ENCODE assay signal across 19 cellular contexts in genomic region chr5:35030426-35030825, GRCh38. TPM values are rescaled to one million over a fixed set of nuclear protein-coding genes. Genes with fewer than 3 reads are reported as not detected.
DNase-seq lines count a peak whose midpoint lies in the region; ATAC-seq and TF ChIP-seq lines count a peak whose summit lies in the region.
"Had no signal": no experiment of that assay in that cellular context is flagged by ENCODE, and none has a peak within 500 bp of the region (broad histone marks: within the 10 kb centered on the region; RNA-seq: fewer than 3 reads in every experiment).

No MANE protein-coding gene starts in this region.

- dilution Hi-C loops in IMR-90 (cut with HindIII; ENCODE audit: low sequenced_read_pairs, unreplicated experiment): no loop called here

- H4K8ac ChIP-seq in IMR-90 (ENCODE audit: low read depth in 2 of 2, low read length in 2 of 2): no peak overlapping the region

- ATAC-seq in IMR-90 (ENCODE audit: low read depth): no peak
- no peak for ATAC-seq in left lung
- ATAC-seq: right cardiac atrium had no signal

- no peak overlapping the region for H2BK20ac ChIP-seq in IMR-90 (ENCODE audit: low read depth, low read length)

- no peak overlapping the region for H3K9ac ChIP-seq in IMR-90 (ENCODE audit: low read depth, low read length)

- POLR2A ChIA-PET in IMR-90 (lab: Charles Lee; ENCODE audit: unreplicated experiment): no interaction called here
- POLR2A ChIA-PET in PC-9 (lab: Charles Lee; ENCODE audit: unreplicated experiment): no interaction called here

- no peak overlapping the region for H3K56ac ChIP-seq in IMR-90 (ENCODE audit: extremely low read depth, insufficient read depth, low read length)

- intact Hi-C loops in IMR-90 (cut with micrococcal nuclease) (no loop called here), PC-9 (cut with micrococcal nuclease; ENCODE audit: unreplicated experiment) (no loop called here), left lung (cut with DNase I) (no loop called here)

- no peaks in the 10 kb centered on the region for H3F3A ChIP-seq in PC-9 (ENCODE audit: insufficient read depth, low read depth)

- no peak overlapping the region for H2BK5ac ChIP-seq in IMR-90 (ENCODE audit: low read depth, low read length, poor library complexity, severe bottlenecking)

- H2AK5ac ChIP-seq in IMR-90 (ENCODE audit: low read depth, low read length): no peak overlapping the region

- H3K79me1 ChIP-seq in IMR-90 (ENCODE audit: low read depth in 1 of 2, low read length in 2 of 2): no peaks in the 10 kb centered on the region

- CTCF ChIA-PET in IMR-90 (lab: Yijun Ruan, JAX): no interaction called here
- CTCF ChIA-PET in PC-9 (lab: Charles Lee): no interaction called here

- no peak overlapping the region for H3K4ac ChIP-seq in IMR-90 (ENCODE audit: low read depth, low read length)

- H4K5ac ChIP-seq in IMR-90 (ENCODE audit: low read depth, low read length): no peak overlapping the region

- H4K91ac ChIP-seq in IMR-90 (ENCODE audit: insufficient read depth, low read depth, low read length): no peak overlapping the region

- BruUV-seq in IMR-90 (replicated peaks; lab: Mats Ljungman, UMichigan): no TSS peak
- BruUV-seq in PC-9 (replicated peaks; lab: Mats Ljungman, UMichigan): no TSS peak

- H2BK15ac ChIP-seq in IMR-90 (ENCODE audit: low read depth, low read length): no peak overlapping the region

- in situ Hi-C loops in IMR-90 (cut with MboI; ENCODE audit: low sequenced_read_pairs): no loop called here

- H3K9me2 ChIP-seq in hepatocyte (replicated peaks; ENCODE audit: insufficient read depth): no peaks in the 10 kb centered on the region
- no peaks in the 10 kb centered on the region for H3K9me2 ChIP-seq in PC-9 (ENCODE audit: insufficient read depth)

- peak; percentile 24 for DNase-seq in DMS53 (lab: John Stamatoyannopoulos, UW)
- no peak for DNase-seq in IMR-90
- peak; percentile 28 for DNase-seq in OCI-M1 (lab: John Stamatoyannopoulos, UW)
- no peak for DNase-seq in hepatocyte (ENCODE audit: low spot score)
- no peak for DNase-seq in PC-9
- DNase-seq in left lung: no peak
- DNase-seq in stimulated activated CD8-positive, alpha-beta memory T cell treated with anti-CD3 and anti-CD28 coated beads, Interleukin-4, amount 100 ng/mL, for 48 hours: no peak
- DNase-seq in activated effector memory CD4-positive, alpha-beta T cell treated with anti-CD3 and anti-CD28 coated beads, Interleukin-2, amount 50 U/mL, for 16 hours: no peak
- DNase-seq: activated CD4-positive, alpha-beta T cell treated with anti-CD3 and anti-CD28 coated beads, Interleukin-2, amount 50 U/mL, for 4 hours; activated T-cell treated with anti-CD3 and anti-CD28 coated beads, Interleukin-2, amount 50 U/mL, for 1 hour; BE2C; esophagus squamous epithelium; head of caudate nucleus; NCI-H1417 treated with DMSO at 0.1 percent for 48 hours; NCI-H345; right cardiac atrium; stimulated activated CD4-positive, alpha-beta T cell treated with anti-CD3 and anti-CD28 coated beads, Interleukin-1b, Interleukin-23, amount 100 ng/mL, for 48 hours had no signal

- H3K14ac ChIP-seq in IMR-90 (replicated peaks; ENCODE audit: low read depth, low read length): no peak overlapping the region

- H3K4me2 ChIP-seq in IMR-90 (ENCODE audit: low read depth, low read length) (no peak overlapping the region), hepatocyte (no peak overlapping the region), PC-9 (no peak overlapping the region)

- H2AFZ ChIP-seq in IMR-90 (replicated peaks; ENCODE audit: low read length, poor library complexity) (no peak overlapping the region), hepatocyte (no peak overlapping the region), PC-9 (no peak overlapping the region)

- no peaks in the 10 kb centered on the region for H4K20me1 ChIP-seq in IMR-90 (ENCODE audit: insufficient read depth, low read length)
- no peaks in the 10 kb centered on the region for H4K20me1 ChIP-seq in hepatocyte (ENCODE audit: insufficient read depth, poor library complexity, severe bottlenecking)
- H4K20me1 ChIP-seq in PC-9 (ENCODE audit: insufficient read depth): no peaks in the 10 kb centered on the region

- no peak overlapping the region for H2AK9ac ChIP-seq in IMR-90 (replicated peaks; ENCODE audit: low read depth, low read length, poor library complexity)

- H3K79me2 ChIP-seq in hepatocyte (no peaks in the 10 kb centered on the region), PC-9 (ENCODE audit: low read depth) (no peaks in the 10 kb centered on the region)

- no CpG with 5 or more reads among the region's 7 CpGs for WGBS in IMR-90 (ENCODE audit: extremely low coverage in 2 of 2, insufficient read length in 1 of 2), 2 experiments
- WGBS in hepatocyte (ENCODE audit: low lambda C conversion rate, missing lambda C conversion rate): 99% methylated on average over 7 of the region's 7 CpGs

- H3K4me3 ChIP-seq in IMR-90 (ENCODE audit: insufficient read depth, low read depth, low read length) (no peak overlapping the region), hepatocyte (no peak overlapping the region), PC-9 (no peak overlapping the region), left lung (no peak overlapping the region)
- H3K4me3 ChIP-seq: esophagus squamous epithelium had no signal

- no peak overlapping the region for H3K18ac ChIP-seq in IMR-90 (ENCODE audit: low read depth, low read length)

- H3K4me1 ChIP-seq in IMR-90 (ENCODE audit: control insufficient read depth, insufficient read depth, low read length) (peaks cover 4% of the 10 kb centered on the region; the same call in 1 of the 2 replicates), hepatocyte (ENCODE audit: insufficient read depth) (peaks cover 17% of the 10 kb centered on the region), PC-9 (replicated peaks; ENCODE audit: insufficient read depth) (no peaks in the 10 kb centered on the region), left lung (no peaks in the 10 kb centered on the region)
- H3K4me1 ChIP-seq: BE2C, esophagus squamous epithelium had no signal

- no peaks in the 10 kb centered on the region for H3K9me3 ChIP-seq in IMR-90 (ENCODE audit: control insufficient read depth, insufficient read depth, low read length)
- H3K9me3 ChIP-seq in hepatocyte (ENCODE audit: low read depth): no peaks in the 10 kb centered on the region
- H3K9me3 ChIP-seq in PC-9 (ENCODE audit: insufficient read depth, low read depth): no peaks in the 10 kb centered on the region
- no peaks in the 10 kb centered on the region for H3K9me3 ChIP-seq in left lung
- H3K9me3 ChIP-seq: BE2C, esophagus squamous epithelium, neutrophil had no signal

- H3K36me3 ChIP-seq in IMR-90 (ENCODE audit: control insufficient read depth, insufficient read depth, low read length): no peaks in the 10 kb centered on the region
- H3K36me3 ChIP-seq in hepatocyte (replicated peaks; ENCODE audit: insufficient read depth, low read depth): no peaks in the 10 kb centered on the region
- H3K36me3 ChIP-seq in PC-9 (ENCODE audit: low read depth): no peaks in the 10 kb centered on the region
- no peaks in the 10 kb centered on the region for H3K36me3 ChIP-seq in left lung
- H3K36me3 ChIP-seq: BE2C, esophagus squamous epithelium, neutrophil had no signal

- TF ChIP-seq CTCF in IMR-90 (conservative IDR thresholded peaks at IDR 0.05; ENCODE audit: low read depth, low read length) (0 out of 2 replicates have a peak, but pooled peaks have one; percentile 2), hepatocyte (IDR thresholded peaks at IDR 0.05; ENCODE audit: poor library complexity) (peak; percentile 5), PC-9 (conservative IDR thresholded peaks at IDR 0.05) (no peak), left lung (IDR thresholded peaks at IDR 0.05) (no peak)

- TF ChIP-seq POLR2A in IMR-90 (IDR thresholded peaks at IDR 0.05; ENCODE audit: low read depth, low read length): no peak

- peaks cover 2% of the 10 kb centered on the region for H3K27me3 ChIP-seq in IMR-90 (ENCODE audit: control insufficient read depth, insufficient read depth, low read length)
- H3K27me3 ChIP-seq in hepatocyte: no peaks in the 10 kb centered on the region
- peaks cover 100% of the 10 kb centered on the region for H3K27me3 ChIP-seq in PC-9 (ENCODE audit: insufficient read depth, low read depth)
- H3K27me3 ChIP-seq in left lung: no peaks in the 10 kb centered on the region
- H3K27me3 ChIP-seq: neutrophil had no signal

- no peak overlapping the region for H2BK120ac ChIP-seq in IMR-90 (ENCODE audit: low read depth, low read length)

- H3K9me1 ChIP-seq in IMR-90 (ENCODE audit: insufficient read depth, low read length): no peaks in the 10 kb centered on the region

- no peak for TF ChIP-seq RAD21 in IMR-90 (IDR thresholded peaks at IDR 0.05; ENCODE audit: low read length)

- H3K27ac ChIP-seq in IMR-90 (ENCODE audit: insufficient read depth, low read length): no peak overlapping the region
- no peak overlapping the region for H3K27ac ChIP-seq in hepatocyte
- no peak overlapping the region for H3K27ac ChIP-seq in PC-9
- H3K27ac ChIP-seq in left lung: no peak overlapping the region
- H3K27ac ChIP-seq: esophagus squamous epithelium, neutrophil had no signal

- H3K23ac ChIP-seq in IMR-90 (ENCODE audit: low read depth, low read length): no peak overlapping the region

TF ChIP-seq in IMR-90, 13 proteins besides CTCF, POLR2A, EP300 and RAD21 (continues in another document):
- TF ChIP-seq CHD1 (IDR thresholded peaks at IDR 0.05; ENCODE audit: low read depth, low read length) (no peak), BHLHE40 (IDR thresholded peaks at IDR 0.05; ENCODE audit: low read depth, low read length) (no peak), MAFK (IDR thresholded peaks at IDR 0.05; ENCODE audit: low read depth, low read length) (no peak), MAZ (IDR thresholded peaks at IDR 0.05; ENCODE audit: borderline replicate concordance, low read depth, low read length) (no peak), RFX5 (IDR thresholded peaks at IDR 0.05; ENCODE audit: low read depth, low read length) (no peak), SMC3 (IDR thresholded peaks at IDR 0.05; ENCODE audit: low read depth, low read length) (no peak), CEBPB (IDR thresholded peaks at IDR 0.05; ENCODE audit: low read depth, low read length) (no peak)
- TF ChIP-seq, protein P1, sequence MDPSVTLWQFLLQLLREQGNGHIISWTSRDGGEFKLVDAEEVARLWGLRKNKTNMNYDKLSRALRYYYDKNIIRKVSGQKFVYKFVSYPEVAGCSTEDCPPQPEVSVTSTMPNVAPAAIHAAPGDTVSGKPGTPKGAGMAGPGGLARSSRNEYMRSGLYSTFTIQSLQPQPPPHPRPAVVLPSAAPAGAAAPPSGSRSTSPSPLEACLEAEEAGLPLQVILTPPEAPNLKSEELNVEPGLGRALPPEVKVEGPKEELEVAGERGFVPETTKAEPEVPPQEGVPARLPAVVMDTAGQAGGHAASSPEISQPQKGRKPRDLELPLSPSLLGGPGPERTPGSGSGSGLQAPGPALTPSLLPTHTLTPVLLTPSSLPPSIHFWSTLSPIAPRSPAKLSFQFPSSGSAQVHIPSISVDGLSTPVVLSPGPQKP (IDR thresholded peaks at IDR 0.05; ENCODE audit: borderline replicate concordance, low read depth, low read length): no peak

RNA-seq across cellular contexts. Expression of gene AGXT2, which starts 17.3 kb away (rescaled TPM):
- total RNA-seq in IMR-90 (2012; rRNA removed): not detected in 2 replicates
- polyA plus RNA-seq in IMR-90 (2012; rRNA removed): not detected in 2 replicates
- polyA plus RNA-seq in IMR-90 (2012; cell fraction: cytosol; rRNA removed): not detected in 2 replicates
- not detected in 2 replicates for polyA plus RNA-seq in IMR-90 (2012; cell fraction: nucleus; rRNA removed; ENCODE audit: low replicate concordance)
- 8.0 and 8.1 TPM in 2 replicates for total RNA-seq in hepatocyte
- 5.9 and 10.6 TPM in 2 replicates for polyA plus RNA-seq in hepatocyte
- not detected in 2 replicates for total RNA-seq in PC-9 (2021)
- total RNA-seq in left lung: not detected
- total RNA-seq: bronchial epithelial cell, esophagus squamous epithelium, right cardiac atrium had no signal
- polyA plus RNA-seq: right cardiac atrium had no signal

Comparison
In these comparisons a context has a peak if more than half of its experiments do, and no peak if none do; other contexts are left out.
1. DNase-seq: peak in DMS53 (single experiment) and OCI-M1 (single experiment); none in IMR-90 (single experiment), hepatocyte (single experiment), PC-9 (0 of 2), left lung (0 of 2), stimulated activated CD8-positive, alpha-beta memory T cell treated with anti-CD3 and anti-CD28 coated beads, Interleukin-4, amount 100 ng/mL, for 48 hours (single experiment) and activated effector memory CD4-positive, alpha-beta T cell treated with anti-CD3 and anti-CD28 coated beads, Interleukin-2, amount 50 U/mL, for 16 hours (single experiment).
2. CTCF ChIP-seq: peak in IMR-90 (single experiment) and hepatocyte (single experiment); none in PC-9 (single experiment) and left lung (0 of 2).